ENCODE assay signal across 15 cellular contexts in the genomic region with DNA sequence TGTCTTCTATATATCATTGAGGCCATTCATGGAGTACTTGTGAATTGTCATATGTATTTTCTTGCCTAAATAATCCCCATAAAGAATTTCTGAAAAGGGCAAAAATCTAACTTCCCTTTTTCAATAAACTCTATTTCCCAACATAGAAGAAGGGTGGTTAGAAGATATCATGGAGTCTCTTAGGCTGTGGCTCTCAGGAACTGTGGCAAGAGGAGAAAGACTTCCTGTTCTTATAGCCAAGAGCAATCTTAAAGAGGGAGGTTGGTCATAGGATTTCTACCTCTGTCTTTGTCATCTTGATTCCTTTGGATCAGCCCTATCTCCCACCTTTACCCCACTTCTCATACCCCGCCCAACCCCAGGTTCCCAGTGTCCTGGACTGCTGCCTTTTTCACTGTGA.
"Had no signal": no experiment of that assay in that cellular context is flagged by ENCODE, and none has a peak within 500 bp of the region (broad histone marks: within the 10 kb centered on the region; RNA-seq: fewer than 3 reads in every experiment).

No MANE protein-coding gene starts in this region.

- DNase-seq: effector memory CD8-positive, alpha-beta T cell; gastrocnemius medialis; heart right ventricle; hypothalamus; kidney glomerular epithelial cell; mesendoderm; naive B cell; occipital lobe; pancreas; right cardiac atrium; stimulated activated CD4-positive, alpha-beta T cell treated with anti-CD3 and anti-CD28 coated beads, Interleukin-12 subunit alpha, Interleukin-12 subunit beta, amount 100 ng/mL, for 4 hours; stimulated activated naive CD8-positive, alpha-beta T cell treated with anti-CD3 and anti-CD28 coated beads, Interleukin-15, Interleukin-2, amounts not matched to agents 100 U/mL and 50 U/mL, for 24 hours; thyroid gland; upper lobe of right lung had no signal

- ATAC-seq: effector memory CD8-positive, alpha-beta T cell; gastrocnemius medialis; heart right ventricle; right cardiac atrium; stimulated activated effector memory CD8-positive, alpha-beta T cell treated with anti-CD3 and anti-CD28 coated beads, Interleukin-12 subunit alpha, Interleukin-12 subunit beta, amount 100 ng/mL, for 72 hours; stimulated activated naive CD8-positive, alpha-beta T cell treated with anti-CD3 and anti-CD28 coated beads, Interleukin-15, Interleukin-2, amounts not matched to agents 100 U/mL and 50 U/mL, for 24 hours; upper lobe of right lung had no signal
